Comparison of ENCODE assay signal across 26 cellular contexts in genomic region chr1:173531069-173531693, GRCh38. TPM values are rescaled to one million over a fixed set of nuclear protein-coding genes. Genes with fewer than 3 reads are reported as not detected.
DNase-seq lines count a peak whose midpoint lies in the region; TF ChIP-seq lines count a peak whose summit lies in the region.
"Had no signal": no experiment of that assay in that cellular context is flagged by ENCODE, and none has a peak within 500 bp of the region (broad histone marks: within the 10 kb centered on the region; RNA-seq: fewer than 3 reads in every experiment).

No MANE protein-coding gene starts in this region.

- H3K4me3 ChIP-seq in mammary epithelial cell (replicated peaks in 1 of 3; ENCODE audit: insufficient read depth in 1 of 3, low read depth in 2 of 3, low read length in 3 of 3) (no peak overlapping the region), adipocyte (ENCODE audit: low read length) (no peak overlapping the region), mesendoderm (ENCODE audit: low read length) (no peak overlapping the region)
- H3K4me3 ChIP-seq: breast epithelium, heart right ventricle, skin epidermis, tibial artery had no signal

- H2AFZ ChIP-seq in mammary epithelial cell (ENCODE audit: low read depth, low read length), result peak overlapping the region; percentile 42

- TF ChIP-seq CTCF in mammary epithelial cell (conservative IDR thresholded peaks at IDR 0.05 in 1 of 2, IDR thresholded peaks at IDR 0.05 in 1 of 2; ENCODE audit: extremely low read depth in 1 of 2, insufficient read depth in 1 of 2, low read depth in 1 of 2, low read length in 2 of 2) (no peak), MCF 10A (IDR thresholded peaks at IDR 0.05; ENCODE audit: unreplicated experiment) (no peak)

- H3K4me1 Mint-ChIP-seq in MCF 10A (ENCODE audit: insufficient read depth, unreplicated experiment), result peaks cover 25% of the 10 kb centered on the region

- peak overlapping the region; percentile 56 for H4K8ac ChIP-seq in mesendoderm (ENCODE audit: low read depth, low read length)

- in situ Hi-C loops in mammary epithelial cell (cut with MboI; ENCODE audit: low sequenced_read_pairs in 2 of 2), result no loop called here

- no peak overlapping the region for H3K9ac ChIP-seq in mammary epithelial cell (ENCODE audit: insufficient read depth, low read length)
- peak overlapping the region; percentile 59 for H3K9ac ChIP-seq in adipocyte (ENCODE audit: low read length)
- H3K9ac ChIP-seq in mesendoderm (ENCODE audit: low read length), result no peak overlapping the region

- no peak overlapping the region for H2BK15ac ChIP-seq in mesendoderm (replicated peaks; ENCODE audit: low read depth)

- no peaks in the 10 kb centered on the region for H3K79me2 ChIP-seq in mammary epithelial cell (ENCODE audit: insufficient read depth, low read length)
- H3K79me2 ChIP-seq in mesendoderm (ENCODE audit: control insufficient read depth, insufficient read depth, low read length), result no peaks in the 10 kb centered on the region

- H2AK5ac ChIP-seq in mesendoderm (ENCODE audit: low read length), result no peak overlapping the region

- DNase-seq in mammary epithelial cell (no peak), MCF 10A (ENCODE audit: unreplicated experiment) (no peak), adipocyte (ENCODE audit: low read depth) (no peak), mesendoderm (no peak), head of caudate nucleus (no peak), putamen (ENCODE audit: low spot score) (no peak), NCI-H1694 (lab: John Stamatoyannopoulos, UW) (no peak), SKM-1 (lab: John Stamatoyannopoulos, UW; ENCODE audit: unreplicated experiment) (no peak)
- DNase-seq: activated CD4-positive, alpha-beta T cell treated with anti-CD3 and anti-CD28 coated beads, Interleukin-2, amount 50 U/mL, for 1 hour; activated T-cell treated with anti-CD3 and anti-CD28 coated beads, Interleukin-2, amount 50 U/mL, for 48 hours; adrenal gland; CD8-positive, alpha-beta memory T cell; H7; heart right ventricle; KG1; NCI-H1436 treated with DMSO at 0.1 percent for 48 hours; NCI-H2171; NCI-H510A; stimulated activated CD8-positive, alpha-beta memory T cell treated with anti-CD3 and anti-CD28 coated beads, Interleukin-4, amount 100 ng/mL, for 48 hours; tibial artery had no signal

- no peak overlapping the region for H3K4ac ChIP-seq in mesendoderm (ENCODE audit: low read depth, low read length)

- H3K9me3 ChIP-seq in mammary epithelial cell (replicated peaks; ENCODE audit: insufficient read depth, low read length) (no peaks in the 10 kb centered on the region), adipocyte (ENCODE audit: control insufficient read depth, low read length) (no peaks in the 10 kb centered on the region)
- H3K9me3 ChIP-seq: adrenal gland, breast epithelium, heart right ventricle, neutrophil, tibial artery had no signal

- BruUV-seq in mammary epithelial cell (replicated peaks; lab: Mats Ljungman, UMichigan), result no TSS peak
- no TSS peak for BruUV-seq in MCF 10A (replicated peaks; lab: Mats Ljungman, UMichigan)

- no peaks in the 10 kb centered on the region for H3K27me3 ChIP-seq in mammary epithelial cell (ENCODE audit: insufficient read depth, low read length)
- H3K27me3 ChIP-seq in adipocyte (replicated peaks; ENCODE audit: control insufficient read depth, insufficient read depth, low read length), result no peaks in the 10 kb centered on the region
- H3K27me3 ChIP-seq in mesendoderm (ENCODE audit: insufficient read depth, low read length, poor library complexity), result no peaks in the 10 kb centered on the region
- H3K27me3 ChIP-seq: adrenal gland, breast epithelium, heart right ventricle, neutrophil, tibial artery had no signal

- H3K4me2 ChIP-seq in mammary epithelial cell (ENCODE audit: insufficient read depth, low read depth, low read length) (no peak overlapping the region), mesendoderm (ENCODE audit: low read length) (no peak overlapping the region)

- no peaks in the 10 kb centered on the region for H3K27me3 Mint-ChIP-seq in MCF 10A (ENCODE audit: insufficient read depth, unreplicated experiment)
- H3K27me3 Mint-ChIP-seq: CD8-positive, alpha-beta memory T cell had no signal

- no peak overlapping the region for H2BK5ac ChIP-seq in mesendoderm (ENCODE audit: low read length)

- peak overlapping the region; percentile 6 for H3K56ac ChIP-seq in mesendoderm (ENCODE audit: low read length)

- CTCF ChIA-PET in mammary epithelial cell (lab: Charles Lee; ENCODE audit: low non-redundant PET), result no interaction called here
- CTCF ChIA-PET in MCF 10A (lab: Yijun Ruan, JAX), result interaction anchor here (0.6 to 1.4 kb wide), 8 partner anchors 24 to 789 kb away, joined by 3 to 5 read pairs (median 4); partner anchors contain the start of gene KLHL20

- no peaks in the 10 kb centered on the region for H3K36me3 Mint-ChIP-seq in MCF 10A (ENCODE audit: insufficient read depth, unreplicated experiment)
- H3K36me3 Mint-ChIP-seq: memory B cell had no signal

- no peak overlapping the region for H4K5ac ChIP-seq in mesendoderm (ENCODE audit: low read length)

- no peaks in the 10 kb centered on the region for H3K79me1 ChIP-seq in mesendoderm (ENCODE audit: low read length)

- H3K27ac Mint-ChIP-seq in MCF 10A (ENCODE audit: low read depth, unreplicated experiment), result no peak overlapping the region
- H3K27ac Mint-ChIP-seq: memory B cell had no signal

- H3K36me3 ChIP-seq in mammary epithelial cell (ENCODE audit: insufficient read depth, low read length) (no peaks in the 10 kb centered on the region), adipocyte (ENCODE audit: control insufficient read depth, insufficient read depth, low read length, severe bottlenecking) (no peaks in the 10 kb centered on the region), mesendoderm (ENCODE audit: control insufficient read depth, insufficient read depth, low read length) (no peaks in the 10 kb centered on the region)
- H3K36me3 ChIP-seq: adrenal gland, breast epithelium, heart right ventricle, neutrophil, tibial artery had no signal

- H3K27ac ChIP-seq in mammary epithelial cell (ENCODE audit: insufficient read depth, low read depth, low read length) (no peak overlapping the region), mesendoderm (ENCODE audit: low read depth, low read length) (no peak overlapping the region)
- H3K27ac ChIP-seq: adrenal gland, breast epithelium, epithelial cell of prostate, heart right ventricle, neutrophil, tibial artery, VCaP had no signal

- H3K9me3 Mint-ChIP-seq in MCF 10A (ENCODE audit: unreplicated experiment), result no peaks in the 10 kb centered on the region
- H3K9me3 Mint-ChIP-seq: CD8-positive, alpha-beta memory T cell; memory B cell had no signal

- peaks cover 6% of the 10 kb centered on the region for H3K4me1 ChIP-seq in mammary epithelial cell (ENCODE audit: insufficient read depth, low read length)
- peaks cover 54% of the 10 kb centered on the region for H3K4me1 ChIP-seq in adipocyte (ENCODE audit: control insufficient read depth, insufficient read depth, low read length)
- H3K4me1 ChIP-seq in mesendoderm (ENCODE audit: control insufficient read depth, low read depth, low read length), result no peaks in the 10 kb centered on the region
- H3K4me1 ChIP-seq: breast epithelium, tibial artery had no signal

- WGBS in mammary epithelial cell (ENCODE audit: low coverage, missing lambda C conversion rate), result 56% methylated on average over 1 of the region's 1 CpG
- no CpG with 5 or more reads among the region's 1 CpG for WGBS in mesendoderm (ENCODE audit: extremely low coverage, insufficient coverage, low lambda C conversion rate)

- no peak overlapping the region for H2BK120ac ChIP-seq in mesendoderm (ENCODE audit: low read depth, low read length)

- H4K20me1 ChIP-seq in mammary epithelial cell (ENCODE audit: insufficient read depth, low read length), result no peaks in the 10 kb centered on the region

- H3K4me3 Mint-ChIP-seq in MCF 10A (ENCODE audit: unreplicated experiment), result no peak overlapping the region
- H3K4me3 Mint-ChIP-seq: memory B cell had no signal

- POLR2A ChIA-PET in MCF 10A (lab: Yijun Ruan, JAX), result interaction anchor here (0.7 to 4.2 kb wide), 8 partner anchors 21 to 1790 kb away, joined by 3 to 25 read pairs (median 4); partner anchors contain the start of genes KLHL20, PRDX6 and VAMP4

- H3K18ac ChIP-seq in mesendoderm (ENCODE audit: low read length), result no peak overlapping the region

- intact Hi-C loops in mammary epithelial cell (cut with micrococcal nuclease), result loop anchor here (2.0 to 10.0 kb wide), 2 partner anchors 188 to 294 kb away; partner anchors contain the start of genes CENPL and DARS2
- intact Hi-C loops in MCF 10A (cut with micrococcal nuclease), result no loop called here
- intact Hi-C loops in head of caudate nucleus (cut with DNase I), result no loop called here

- H3K23ac ChIP-seq in mesendoderm (ENCODE audit: low read length), result no peak overlapping the region

- dilution Hi-C loops in mammary epithelial cell (cut with HindIII; ENCODE audit: low sequenced_read_pairs), result no loop called here

RNA-seq across cellular contexts. Expression of gene PRDX6, which starts 54.0 kb away (rescaled TPM):
- total RNA-seq in mammary epithelial cell (100 to 1,000 TPM; 155 to 218 TPM), MCF 10A (2022) (502 and 563 TPM in 2 replicates)
- 254 TPM for polyA plus RNA-seq in mammary epithelial cell
- polyA minus RNA-seq in mammary epithelial cell, result 257 TPM
- polyA plus RNA-seq in mesendoderm (2013, experiment 1 of 2), result 282 TPM
- polyA plus RNA-seq in mesendoderm (2013, experiment 2 of 2), result 283 TPM
